10 cellular contexts compared by ENCODE assay signal in genomic region chr22:42342426-42343135, GRCh38.
DNase-seq lines count a peak whose midpoint lies in the region; ATAC-seq and TF ChIP-seq lines count a peak whose summit lies in the region.
"Had no signal": no experiment of that assay in that cellular context is flagged by ENCODE, and none has a peak within 500 bp of the region (broad histone marks: within the 10 kb centered on the region; RNA-seq: fewer than 3 reads in every experiment).

No MANE protein-coding gene starts in this region.

- H3K4me1 ChIP-seq in heart left ventricle: peaks cover 0 to 14% (median 2%) of the 10 kb centered on the region in 12 donors
- H3K4me1 ChIP-seq in right cardiac atrium (ENCODE audit: control insufficient read depth, insufficient read depth, low read length): no peaks in the 10 kb centered on the region
- H3K4me1 ChIP-seq in urinary bladder (ENCODE audit: insufficient read depth): no peaks in the 10 kb centered on the region

- H3K27ac Mint-ChIP-seq in activated T-helper 2 cell treated with anti-CD3 and anti-CD28 coated beads, Interferon-gamma antibody, Interleukin-2, Interleukin-4, amounts not matched to agents 10 μg/mL and 5 μg/mL and 100 μg/mL, durations not matched to agents 14 hours and 24 hours and 36 hours: peak overlapping the region; percentile 28
- peak overlapping the region; percentile 47 for H3K27ac Mint-ChIP-seq in mesothelial cell of epicardium

- intact Hi-C loops in heart left ventricle (cut with DNase I) (no loop called here), right cardiac atrium (cut with DNase I) (no loop called here)
- intact Hi-C loops in activated T-helper 2 cell treated with anti-CD3 and anti-CD28 coated beads, Interferon-gamma antibody, Interleukin-2, Interleukin-4, amounts not matched to agents 10 μg/mL and 5 μg/mL and 100 μg/mL, durations not matched to agents 14 hours and 24 hours and 36 hours (cut with micrococcal nuclease): no loop called here

- no peak overlapping the region for H3K27ac ChIP-seq in heart left ventricle
- H3K27ac ChIP-seq in right cardiac atrium (ENCODE audit: low read length): no peak overlapping the region
- H3K27ac ChIP-seq in urinary bladder (ENCODE audit: low read depth): no peak overlapping the region

- H3K4me1 Mint-ChIP-seq in activated T-helper 2 cell treated with anti-CD3 and anti-CD28 coated beads, Interferon-gamma antibody, Interleukin-2, Interleukin-4, amounts not matched to agents 10 μg/mL and 5 μg/mL and 100 μg/mL, durations not matched to agents 14 hours and 24 hours and 36 hours (ENCODE audit: low read depth): peaks cover 3% of the 10 kb centered on the region
- H3K4me1 Mint-ChIP-seq in mesothelial cell of epicardium: peaks cover 29% of the 10 kb centered on the region

- 84 to 89% (median 88%) methylated on average over 9 to 11 of the region's 11 CpGs for WGBS in heart left ventricle, 4 donors
- WGBS in right cardiac atrium: 84% methylated on average over 11 of the region's 11 CpGs
- WGBS in urinary bladder: 83% methylated on average over 11 of the region's 11 CpGs

- H3K27me3 ChIP-seq in heart left ventricle (peaks cover 0 to 22% (median 0%) of the 10 kb centered on the region in 9 donors), right cardiac atrium (ENCODE audit: control insufficient read depth, insufficient read depth) (no peaks in the 10 kb centered on the region)
- H3K27me3 ChIP-seq: adrenal gland had no signal

- no peaks in the 10 kb centered on the region for H3K9me3 Mint-ChIP-seq in activated T-helper 2 cell treated with anti-CD3 and anti-CD28 coated beads, Interferon-gamma antibody, Interleukin-2, Interleukin-4, amounts not matched to agents 10 μg/mL and 5 μg/mL and 100 μg/mL, durations not matched to agents 14 hours and 24 hours and 36 hours
- H3K9me3 Mint-ChIP-seq in mesothelial cell of epicardium: no peaks in the 10 kb centered on the region

- TF ChIP-seq CTCF in heart left ventricle (IDR thresholded peaks at IDR 0.05) (no peak), mesothelial cell of epicardium (IDR thresholded peaks at IDR 0.05; ENCODE audit: unreplicated experiment) (no peak)

- no peak for TF ChIP-seq POLR2A in heart left ventricle (IDR thresholded peaks at IDR 0.05)

- no peaks in the 10 kb centered on the region for H3K36me3 Mint-ChIP-seq in activated T-helper 2 cell treated with anti-CD3 and anti-CD28 coated beads, Interferon-gamma antibody, Interleukin-2, Interleukin-4, amounts not matched to agents 10 μg/mL and 5 μg/mL and 100 μg/mL, durations not matched to agents 14 hours and 24 hours and 36 hours (ENCODE audit: low read depth)
- H3K36me3 Mint-ChIP-seq in mesothelial cell of epicardium: no peaks in the 10 kb centered on the region

- peak overlapping the region; percentile 72 for H3K4me3 Mint-ChIP-seq in activated T-helper 2 cell treated with anti-CD3 and anti-CD28 coated beads, Interferon-gamma antibody, Interleukin-2, Interleukin-4, amounts not matched to agents 10 μg/mL and 5 μg/mL and 100 μg/mL, durations not matched to agents 14 hours and 24 hours and 36 hours (ENCODE audit: low read depth)
- peak overlapping the region; percentile 66 for H3K4me3 Mint-ChIP-seq in mesothelial cell of epicardium

- H3K9me3 ChIP-seq in heart left ventricle: no peaks in the 10 kb centered on the region
- H3K9me3 ChIP-seq in right cardiac atrium (ENCODE audit: control insufficient read depth, low read length): no peaks in the 10 kb centered on the region
- H3K9me3 ChIP-seq: adrenal gland had no signal

- H3K4me3 ChIP-seq in heart left ventricle: peak overlapping the region in 8 of 12 donors; percentile 39 to 61 (median 50)
- no peak overlapping the region for H3K4me3 ChIP-seq in right cardiac atrium (ENCODE audit: low read length)
- peak overlapping the region; percentile 63 for H3K4me3 ChIP-seq in urinary bladder (ENCODE audit: low read depth, low read length)

- no peak for DNase-seq in heart left ventricle
- no peak for DNase-seq in right cardiac atrium
- no peak for DNase-seq in activated T-helper 2 cell treated with anti-CD3 and anti-CD28 coated beads, Interferon-gamma antibody, Interleukin-2, Interleukin-4, amounts not matched to agents 10 μg/mL and 5 μg/mL and 100 μg/mL, durations not matched to agents 14 hours and 24 hours and 36 hours (ENCODE audit: low spot score)
- DNase-seq in mesothelial cell of epicardium (ENCODE audit: low spot score in 2 of 2, unreplicated experiment in 2 of 2): no peak
- DNase-seq in NCI-H2081 (lab: John Stamatoyannopoulos, UW): no peak
- no peak for DNase-seq in middle frontal gyrus (ENCODE audit: extremely low spot score, low spot score)
- DNase-seq: adrenal gland, DMS153 had no signal

- no peak for ATAC-seq in heart left ventricle
- ATAC-seq in right cardiac atrium: no peak
- no peak for ATAC-seq in GM21619 (IDR thresholded peaks at IDR 0.05; ENCODE audit: unreplicated experiment)

- H3K27me3 Mint-ChIP-seq in activated T-helper 2 cell treated with anti-CD3 and anti-CD28 coated beads, Interferon-gamma antibody, Interleukin-2, Interleukin-4, amounts not matched to agents 10 μg/mL and 5 μg/mL and 100 μg/mL, durations not matched to agents 14 hours and 24 hours and 36 hours (ENCODE audit: low read depth): peaks cover 13% of the 10 kb centered on the region
- peaks cover 14% of the 10 kb centered on the region for H3K27me3 Mint-ChIP-seq in mesothelial cell of epicardium (ENCODE audit: low read depth)

- H3K36me3 ChIP-seq in heart left ventricle: no peaks in the 10 kb centered on the region
- no peaks in the 10 kb centered on the region for H3K36me3 ChIP-seq in urinary bladder (ENCODE audit: insufficient read depth)
- H3K36me3 ChIP-seq: adrenal gland had no signal
